ENCODE assay signal across 18 cellular contexts in genomic region chr2:1900736-1901135, GRCh38.
DNase-seq lines count a peak whose midpoint lies in the region; ATAC-seq, FAIRE-seq and TF ChIP-seq lines count a peak whose summit lies in the region.
"Had no signal": no experiment of that assay in that cellular context is flagged by ENCODE, and none has a peak within 500 bp of the region (broad histone marks: within the 10 kb centered on the region; RNA-seq: fewer than 3 reads in every experiment).

No MANE protein-coding gene starts in this region.

- intact Hi-C loops in HCT116 (cut with micrococcal nuclease) = no loop called here

- TF ChIP-seq RAD21 in HCT116 (IDR thresholded peaks at IDR 0.05; ENCODE audit: low read depth) = no peak

- H3K4me2 ChIP-seq in HCT116 (ENCODE audit: low read length) = no peak overlapping the region
- H3K4me2 ChIP-seq: smooth muscle cell had no signal

- RAD21 ChIA-PET in HCT116 (lab: Charles Lee; ENCODE audit: low non-redundant PET in 1 of 2, low total read pairs in 2 of 2, uncharacterized antibody in 2 of 2, unreplicated experiment in 2 of 2) = no interaction called here

- no peaks in the 10 kb centered on the region for H3K9me2 ChIP-seq in HCT116 (ENCODE audit: insufficient read depth)

- no peaks in the 10 kb centered on the region for H3K9me3 Mint-ChIP-seq in WTC11
- H3K9me3 Mint-ChIP-seq: effector memory CD8-positive, alpha-beta T cell had no signal

- H3K4me3 Mint-ChIP-seq in WTC11 = no peak overlapping the region
- H3K4me3 Mint-ChIP-seq: effector memory CD8-positive, alpha-beta T cell; naive thymus-derived CD4-positive, alpha-beta T cell had no signal

- peaks cover 15% of the 10 kb centered on the region; the same call in 1 of the 2 replicates for H3K27me3 ChIP-seq in HCT116 (ENCODE audit: insufficient read depth, low read length)

- BruUV-seq in HCT116 (replicated peaks; lab: Mats Ljungman, UMichigan) = no TSS peak

- H3K9me3 ChIP-seq in HCT116 (ENCODE audit: control insufficient read depth in 1 of 2, insufficient read depth in 1 of 2, low read depth in 1 of 2, low read length in 2 of 2) = no peaks in the 10 kb centered on the region

- POLR2A ChIA-PET in HCT116 (lab: Charles Lee) = no interaction called here
- POLR2A ChIA-PET in WTC11 (lab: Charles Lee) = interaction anchor here (0.6 kb wide), 2 partner anchors 638 to 1104 kb away, joined by 3 to 6 read pairs; no protein-coding TSS in a partner anchor

- CTCF ChIA-PET in HCT116 (lab: Charles Lee) (no interaction called here), WTC11 (lab: Charles Lee) (interaction anchor here (0.5 to 1.6 kb wide), 24 partner anchors 8 to 550 kb away, joined by 3 to 11 read pairs (median 4); no protein-coding TSS in a partner anchor)

- peak; percentile 49 for DNase-seq in D341Med (ENCODE audit: low spot score)
- DNase-seq in HCT116 (ENCODE audit: low read depth, low spot score) = no peak
- peak; percentile 73 for DNase-seq in WTC11 (ENCODE audit: low spot score)
- peak; percentile 74 for DNase-seq in iPS-NIHi11 (ENCODE audit: low spot score)
- no peak for DNase-seq in GM19239 (ENCODE audit: insufficient read length, low spot score)
- no peak for DNase-seq in stimulated activated CD4-positive, alpha-beta T cell treated with anti-CD3 and anti-CD28 coated beads, Interleukin-1b, Interleukin-23, amount 100 ng/mL, for 48 hours
- DNase-seq in HCEC 1CT = no peak
- no peak for DNase-seq in COR-L47 (lab: John Stamatoyannopoulos, UW)
- DNase-seq: activated CD4-positive, alpha-beta T cell treated with anti-CD3 and anti-CD28 coated beads for 1 hour; central memory CD4-positive, alpha-beta T cell; effector memory CD8-positive, alpha-beta T cell; mammary epithelial cell; naive thymus-derived CD4-positive, alpha-beta T cell; NCI-H1436 treated with DMSO at 0.1 percent for 48 hours; NCI-H510A treated with DMSO at 0.1 percent for 48 hours; stimulated activated CD8-positive, alpha-beta memory T cell treated with anti-CD3 and anti-CD28 coated beads, Interleukin-4, amount 100 ng/mL, for 48 hours had no signal

- no peaks in the 10 kb centered on the region for H3K4me1 ChIP-seq in HCT116 (ENCODE audit: control insufficient read depth in 1 of 2, insufficient read depth in 2 of 2, low read length in 2 of 2)

- peaks cover 3% of the 10 kb centered on the region; the same call in 1 of the 2 replicates for H3K4me1 Mint-ChIP-seq in WTC11
- H3K4me1 Mint-ChIP-seq: naive thymus-derived CD4-positive, alpha-beta T cell had no signal

- H3K4me3 ChIP-seq in HCT116 (replicated peaks in 1 of 2; ENCODE audit: low read depth in 1 of 2, low read length in 2 of 2) = no peak overlapping the region
- H3K4me3 ChIP-seq: smooth muscle cell had no signal

- no peaks in the 10 kb centered on the region for H4K20me1 ChIP-seq in HCT116 (ENCODE audit: insufficient read depth)

- FAIRE-seq in GM19239 (lab: Jason Lieb, UNC) = no peak
- FAIRE-seq: keratinocyte had no signal

- ATAC-seq in HCT116 = peak; percentile 62
- peak; percentile 97 for ATAC-seq in WTC11
- ATAC-seq: effector memory CD8-positive, alpha-beta T cell; naive thymus-derived CD4-positive, alpha-beta T cell had no signal

- H3K36me3 ChIP-seq in HCT116 (ENCODE audit: control insufficient read depth in 1 of 2, insufficient read depth in 2 of 2, low read length in 2 of 2) = no peaks in the 10 kb centered on the region

- no peaks in the 10 kb centered on the region for H3K27me3 Mint-ChIP-seq in WTC11 (ENCODE audit: low read depth)

- TF ChIP-seq CTCF in HCT116 (IDR thresholded peaks at IDR 0.05 in 2 of 3, conservative IDR thresholded peaks at IDR 0.05 in 1 of 3; ENCODE audit: borderline replicate concordance in 1 of 3, insufficient read depth in 1 of 3, low read depth in 2 of 3, low read length in 2 of 3) (peak; percentile 23 to 47 (median 30); a peak in 4 of 6 replicates), WTC11 (IDR thresholded peaks at IDR 0.05) (peak; percentile 49; the same call in 1 of the 2 replicates)

- H3K27ac ChIP-seq in HCT116 (ENCODE audit: low read depth, low read length) = no peak overlapping the region

- no peaks in the 10 kb centered on the region for H3K36me3 Mint-ChIP-seq in WTC11
- H3K36me3 Mint-ChIP-seq: naive thymus-derived CD4-positive, alpha-beta T cell had no signal

- H2AFZ ChIP-seq in HCT116 (ENCODE audit: low read depth, low read length, poor library complexity, severe bottlenecking) = no peak overlapping the region

- no peak for TF ChIP-seq POLR2A in HCT116 (IDR thresholded peaks at IDR 0.05; ENCODE audit: borderline replicate concordance, extremely low read depth, insufficient read depth, insufficient read length)

- no peaks in the 10 kb centered on the region for H3K79me2 ChIP-seq in HCT116 (ENCODE audit: insufficient read depth, low read length)

- H3K9ac ChIP-seq in HCT116 (ENCODE audit: low read length) = no peak overlapping the region

- H3K27ac Mint-ChIP-seq in WTC11 = no peak overlapping the region
- H3K27ac Mint-ChIP-seq: effector memory CD8-positive, alpha-beta T cell; naive thymus-derived CD4-positive, alpha-beta T cell had no signal

TF ChIP-seq in HCT116, 20 proteins besides CTCF, POLR2A, EP300 and RAD21 (continues in another document):
- TF ChIP-seq ZBTB33 (IDR thresholded peaks at IDR 0.05; ENCODE audit: extremely low read depth, insufficient replicate concordance, low read length) (no peak), FOSL1 (IDR thresholded peaks at IDR 0.05; ENCODE audit: low read depth) (no peak), EGR1 (IDR thresholded peaks at IDR 0.05; ENCODE audit: low read depth) (no peak), MAX (IDR thresholded peaks at IDR 0.05) (no peak), YY1 (IDR thresholded peaks at IDR 0.05; ENCODE audit: extremely low read depth, insufficient replicate concordance, low read depth, low read length) (no peak)

TF ChIP-seq in WTC11, 78 proteins besides CTCF, POLR2A, EP300 and RAD21:
- TF ChIP-seq ZBTB43 (CRISPR knock-in tag; IDR thresholded peaks at IDR 0.05) (no peak), SMAD3 (CRISPR knock-in tag; IDR thresholded peaks at IDR 0.05; ENCODE audit: borderline replicate concordance) (no peak), ESRRA (CRISPR knock-in tag; IDR thresholded peaks at IDR 0.05; ENCODE audit: borderline replicate concordance) (peak; percentile 53; the same call in 1 of the 2 replicates)
TF ChIP-seq in WTC11: peak in this region for 1.

Comparison
In these comparisons a context has a peak if more than half of its experiments do, and no peak if none do; other contexts are left out.
1. DNase-seq: peak in D341Med (single experiment), WTC11 (single experiment) and iPS-NIHi11 (single experiment); none in HCT116 (single experiment), GM19239 (single experiment), stimulated activated CD4-positive, alpha-beta T cell treated with anti-CD3 and anti-CD28 coated beads, Interleukin-1b, Interleukin-23, amount 100 ng/mL, for 48 hours (single experiment), HCEC 1CT (single experiment) and COR-L47 (single experiment).